ENCODE assay signal across 8 cellular contexts in genomic region chr11:63866211-63866610, GRCh38. TPM values are rescaled to one million over a fixed set of nuclear protein-coding genes. Genes with fewer than 3 reads are reported as not detected.
DNase-seq lines count a peak whose midpoint lies in the region; ATAC-seq and TF ChIP-seq lines count a peak whose summit lies in the region.

No MANE protein-coding gene starts in this region.

- peak; percentile 87 for DNase-seq in GM10248 (ENCODE audit: extremely low spot score)
- peak; percentile 46 to 86 (median 78) for DNase-seq in T-cell
- peak; percentile 60 for DNase-seq in natural killer cell
- no peak for DNase-seq in type B pancreatic cell (ENCODE audit: extremely low spot score, unreplicated experiment)
- no peak for DNase-seq in NCI-H446 treated with DMSO at 0.1 percent for 48 hours (lab: John Stamatoyannopoulos, UW)

- TF ChIP-seq CTCF in GM10248 (IDR thresholded peaks at IDR 0.05; ENCODE audit: control extremely low read depth, extremely low read depth, low read depth, missing control alignments) (no peak), natural killer cell (IDR thresholded peaks at IDR 0.05) (no peak), type B pancreatic cell (conservative IDR thresholded peaks at IDR 0.05) (no peak)

- H3K27me3 Mint-ChIP-seq in T-cell (no peaks in the 10 kb centered on the region), natural killer cell (ENCODE audit: low read depth in 2 of 2) (no peaks in the 10 kb centered on the region), type B pancreatic cell (no peaks in the 10 kb centered on the region)
- H3K27me3 Mint-ChIP-seq in activated naive CD8-positive, alpha-beta T cell, result no peaks in the 10 kb centered on the region

- H3K4me1 Mint-ChIP-seq in T-cell (peaks cover 77 to 85% (median 80%) of the 10 kb centered on the region in 3 donors), natural killer cell (peaks cover 75 to 78% of the 10 kb centered on the region in 2 donors), type B pancreatic cell (ENCODE audit: unreplicated experiment) (peaks cover 59% of the 10 kb centered on the region)
- H3K4me1 Mint-ChIP-seq in activated naive CD8-positive, alpha-beta T cell (ENCODE audit: low read depth), result peaks cover 76% of the 10 kb centered on the region

- H3K27ac Mint-ChIP-seq in T-cell (peak overlapping the region; percentile 82 to 87), natural killer cell (peak overlapping the region; percentile 81 to 87), type B pancreatic cell (peak overlapping the region; percentile 72)
- H3K27ac Mint-ChIP-seq in activated naive CD8-positive, alpha-beta T cell, result peak overlapping the region; percentile 41

- peak; percentile 60 for ATAC-seq in HG02759 (IDR thresholded peaks at IDR 0.05; ENCODE audit: unreplicated experiment)
- ATAC-seq in T-cell (replicated peaks in 1 of 4), result peak; percentile 50 to 76 (median 71)
- peak; percentile 86 to 93 (median 90) for ATAC-seq in natural killer cell
- ATAC-seq in GM18511 (IDR thresholded peaks at IDR 0.05; ENCODE audit: unreplicated experiment), result no peak

- H3K4me3 Mint-ChIP-seq in T-cell (peak overlapping the region; percentile 42 to 82 (median 53)), natural killer cell (peak overlapping the region; percentile 81), type B pancreatic cell (peak overlapping the region; percentile 17)
- H3K4me3 Mint-ChIP-seq in activated naive CD8-positive, alpha-beta T cell, result peak overlapping the region; percentile 41

- intact Hi-C loops in natural killer cell (cut with micrococcal nuclease), result loop anchor here (1.0 to 5.0 kb wide), 3 partner anchors 13 to 71 kb away; partner anchors contain the start of gene NAA40

- POLR2A ChIA-PET in GM10248 (lab: Yijun Ruan, JAX), result no interaction called here
- POLR2A ChIA-PET in T-cell (lab: Charles Lee), result no interaction called here

- CTCF ChIA-PET in GM10248 (lab: Yijun Ruan, JAX), result interaction anchor here (0.9 to 2.3 kb wide), 10 partner anchors 8 to 55 kb away, joined by 3 to 7 read pairs (median 3); partner anchors contain the start of gene MARK2
- CTCF ChIA-PET in T-cell (lab: Charles Lee), result no interaction called here

- peaks cover 21% of the 10 kb centered on the region for H3K36me3 Mint-ChIP-seq in T-cell
- H3K36me3 Mint-ChIP-seq in activated naive CD8-positive, alpha-beta T cell, result peaks cover 8% of the 10 kb centered on the region
- H3K36me3 Mint-ChIP-seq in natural killer cell, result no peaks in the 10 kb centered on the region
- peaks cover 30% of the 10 kb centered on the region for H3K36me3 Mint-ChIP-seq in type B pancreatic cell

- H3K9me3 Mint-ChIP-seq in T-cell (no peaks in the 10 kb centered on the region), natural killer cell (no peaks in the 10 kb centered on the region), type B pancreatic cell (no peaks in the 10 kb centered on the region)
- no peaks in the 10 kb centered on the region for H3K9me3 Mint-ChIP-seq in activated naive CD8-positive, alpha-beta T cell (ENCODE audit: low read depth)

RNA-seq across cellular contexts. Expression of gene MARK2, which starts 27.3 kb away (rescaled TPM):
- total RNA-seq in T-cell, result 10 to 100 TPM; 57.4 to 67.2 (median 64.0) TPM
- 10 to 100 TPM; 63.8 to 88.4 (median 80.2) TPM for total RNA-seq in natural killer cell
- 52.8 and 73.5 TPM in 2 replicates for total RNA-seq in type B pancreatic cell (ENCODE audit: low replicate concordance)

RNA-seq across cellular contexts. Expression of gene RCOR2, which starts 50.8 kb away (rescaled TPM):
- total RNA-seq in T-cell (under 1 TPM in 3 of 5 donors, not detected in 2; 0.09 to 0.26 (median 0.10) TPM), natural killer cell (not detected), type B pancreatic cell (ENCODE audit: low replicate concordance) (8.1 and 38.1 TPM in 2 replicates)

RNA-seq across cellular contexts. Expression of gene SPINDOC, which starts 53.0 kb away (rescaled TPM):
- total RNA-seq in T-cell (10 to 100 TPM in 3 of 5 donors, 1 to 10 TPM in 2; 8.1 to 16.1 (median 15.3) TPM), natural killer cell (10 to 100 TPM; 15.6 to 25.3 (median 21.1) TPM), type B pancreatic cell (ENCODE audit: low replicate concordance) (33.7 and 61.6 TPM in 2 replicates)

Comparison
In these comparisons a context has a peak if more than half of its experiments do, and no peak if none do; other contexts are left out.
1. DNase-seq: peak in GM10248 (single experiment), T-cell (34 of 34) and natural killer cell (single experiment); none in type B pancreatic cell (single experiment) and NCI-H446 treated with DMSO at 0.1 percent for 48 hours (single experiment).
2. H3K4me3 Mint-ChIP-seq: peak in every context shown above with its lines; median percentile 81 in natural killer cell; 53 in T-cell; 41 in activated naive CD8-positive, alpha-beta T cell; 17 in type B pancreatic cell.
3. Peak in every context shown above with its lines, with median percentiles within 50 percentile points of each other: H3K27ac Mint-ChIP-seq.